8 cellular contexts compared by ENCODE assay signal in the genomic region with DNA sequence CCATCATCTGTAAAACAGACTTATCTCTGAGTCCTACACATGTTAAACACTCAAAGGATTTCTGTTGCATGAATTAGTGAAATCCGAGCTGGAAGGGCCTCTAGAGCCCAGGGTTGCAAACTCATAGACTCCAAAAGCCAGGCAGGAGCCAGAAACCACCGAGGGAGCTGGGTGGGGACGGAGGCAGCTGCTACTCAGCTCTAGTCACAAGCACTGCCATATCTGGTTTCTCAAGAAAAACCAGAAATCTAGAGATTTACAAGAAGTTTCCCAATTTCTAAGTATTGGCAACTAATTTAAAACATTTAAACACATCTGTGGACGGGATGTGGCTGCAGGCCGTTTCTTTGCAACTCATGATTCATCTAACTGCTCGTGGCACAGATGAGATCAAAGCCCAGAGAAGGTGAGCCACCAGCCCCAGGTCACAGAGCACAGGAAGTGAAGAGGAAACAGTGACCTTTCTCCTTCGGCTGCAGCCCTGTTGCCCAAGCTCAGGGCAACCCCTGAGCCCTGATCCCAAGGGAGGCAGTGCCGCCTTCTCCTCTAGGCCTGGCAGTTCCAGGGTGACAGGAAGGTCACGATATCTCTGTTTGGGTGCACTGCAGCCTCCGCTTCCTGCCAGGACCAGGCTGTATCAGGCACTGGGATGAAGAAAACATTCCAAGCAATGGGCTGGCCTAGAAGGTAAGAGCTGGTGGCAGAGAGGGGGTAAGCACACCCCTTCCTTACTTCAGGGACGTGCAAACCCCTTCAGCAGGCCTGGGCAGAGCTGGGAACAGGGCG. TPM values are rescaled to one million over a fixed set of nuclear protein-coding genes. Genes with fewer than 3 reads are reported as not detected.
DNase-seq lines count a peak whose midpoint lies in the region; ATAC-seq and TF ChIP-seq lines count a peak whose summit lies in the region.

No MANE protein-coding gene starts in this region.

- no peaks in the 10 kb centered on the region for H3K9me3 ChIP-seq in GM23248 (ENCODE audit: low read depth)
- H3K9me3 ChIP-seq in sigmoid colon = peaks cover 0 to 3% (median 0%) of the 10 kb centered on the region in 4 donors

- no peak overlapping the region for H2AFZ ChIP-seq in GM23248

- H4K20me1 ChIP-seq in GM23248 (ENCODE audit: insufficient read depth) = no peaks in the 10 kb centered on the region

- no peak for TF ChIP-seq CTCF in sigmoid colon (IDR thresholded peaks at IDR 0.05)

- H3K4me1 Mint-ChIP-seq in effector memory CD8-positive, alpha-beta T cell (ENCODE audit: low read depth in 2 of 2) = peaks cover 61 to 68% of the 10 kb centered on the region in 2 donors

- H3K36me3 ChIP-seq in GM23248 (ENCODE audit: low read depth) (no peaks in the 10 kb centered on the region), sigmoid colon (no peaks in the 10 kb centered on the region)

- H3K4me1 ChIP-seq in GM23248 (ENCODE audit: insufficient read depth) (peaks cover 47% of the 10 kb centered on the region), sigmoid colon (peaks cover 0 to 14% (median 8%) of the 10 kb centered on the region in 4 donors)

- H3K4me2 ChIP-seq in GM23248 (ENCODE audit: unreplicated experiment) = no peak overlapping the region

- H3K9me3 Mint-ChIP-seq in effector memory CD8-positive, alpha-beta T cell = no peaks in the 10 kb centered on the region

- H3K27me3 ChIP-seq in GM23248 (replicated peaks; ENCODE audit: insufficient read depth) (no peaks in the 10 kb centered on the region), sigmoid colon (no peaks in the 10 kb centered on the region)

- H3K27ac Mint-ChIP-seq in effector memory CD8-positive, alpha-beta T cell = peak overlapping the region; percentile 60 to 86

- TF ChIP-seq POLR2A in sigmoid colon (IDR thresholded peaks at IDR 0.05) = no peak

- no peaks in the 10 kb centered on the region for H3K27me3 Mint-ChIP-seq in effector memory CD8-positive, alpha-beta T cell

- no peaks in the 10 kb centered on the region for H3K9me2 ChIP-seq in GM23248 (ENCODE audit: insufficient read depth)

- peak overlapping the region; percentile 68 for H3K9ac ChIP-seq in GM23248

- peaks cover 14% of the 10 kb centered on the region for H3K36me3 Mint-ChIP-seq in effector memory CD8-positive, alpha-beta T cell (ENCODE audit: insufficient read depth)

- H3F3A ChIP-seq in GM23248 (ENCODE audit: insufficient read depth) = peaks cover 58% of the 10 kb centered on the region

- H3K79me2 ChIP-seq in GM23248 (ENCODE audit: insufficient read depth) = no peaks in the 10 kb centered on the region

- H3K4me3 ChIP-seq in GM23248 (no peak overlapping the region), sigmoid colon (no peak overlapping the region)

- intact Hi-C loops in sigmoid colon (cut with DNase I) = no loop called here

- 35 to 36% methylated on average over 12 of the region's 12 CpGs for WGBS in GM23248 (ENCODE audit: low coverage in 1 of 2, low lambda C conversion rate in 2 of 2, missing lambda C conversion rate in 2 of 2), 2 experiments
- WGBS in sigmoid colon, 2 donors = 64 to 70% methylated on average over 12 of the region's 12 CpGs

- peak; percentile 75 for ATAC-seq in effector memory CD8-positive, alpha-beta T cell (replicated peaks)
- no peak for ATAC-seq in GM21619 (IDR thresholded peaks at IDR 0.05; ENCODE audit: unreplicated experiment)
- ATAC-seq in HG02938 (IDR thresholded peaks at IDR 0.05; ENCODE audit: unreplicated experiment) = no peak
- no peak for ATAC-seq in GM21515 (IDR thresholded peaks at IDR 0.05; ENCODE audit: unreplicated experiment)

- peak overlapping the region; percentile 75 to 76 for H3K4me3 Mint-ChIP-seq in effector memory CD8-positive, alpha-beta T cell

- in situ Hi-C loops in GM23248 (cut with MboI) = no loop called here

- peak overlapping the region; percentile 90 for H3K27ac ChIP-seq in GM23248
- peak overlapping the region; percentile 56 to 75 (median 64) for H3K27ac ChIP-seq in sigmoid colon

- TF ChIP-seq EP300 in sigmoid colon (IDR thresholded peaks at IDR 0.05) = no peak

- peak; percentile 94 for DNase-seq in GM23248
- peak; percentile 41 for DNase-seq in activated CD4-positive, CD25-positive, alpha-beta regulatory T cell treated with anti-CD3 and anti-CD28 coated beads, Interleukin-2, amount 50 U/mL, for 16 hours (ENCODE audit: low read depth, low spot score)
- DNase-seq in effector memory CD8-positive, alpha-beta T cell = peak in 2 of 3 experiments; percentile 14 to 17
- DNase-seq in sigmoid colon = peak; percentile 92
- DNase-seq in pons (ENCODE audit: low spot score) = no peak

RNA-seq across cellular contexts. Expression of a gene that starts 26.4 kb away (rescaled TPM):
- 178 and 192 TPM in 2 replicates for total RNA-seq in GM23248 (2014; rRNA removed; shearing (Covaris generic))
- polyA plus RNA-seq in GM23248 (2016; fragmentation: Nextera tagmentation; extraction: Ambion mirVana) (109 and 114 TPM in 2 replicates), sigmoid colon (10 to 100 TPM in 1 of 3 donors, 1 to 10 TPM in 1, under 1 TPM in 1; 0.46 to 12.0 (median 5.8) TPM)
- 100 to 1,000 TPM in 1 of 4 donors, 10 to 100 TPM in 3; 55.3 to 241 (median 82.5) TPM for total RNA-seq in sigmoid colon
